Comparison of ENCODE assay signal across 8 cellular contexts in genomic region chr1:197200468-197200899, GRCh38. TPM values are rescaled to one million over a fixed set of nuclear protein-coding genes. Genes with fewer than 3 reads are reported as not detected.
DNase-seq lines count a peak whose midpoint lies in the region; ATAC-seq and TF ChIP-seq lines count a peak whose summit lies in the region.

No MANE protein-coding gene starts in this region.

- H3K27me3 ChIP-seq in adrenal gland (no peaks in the 10 kb centered on the region), hepatocyte (no peaks in the 10 kb centered on the region)

- H3K9me3 ChIP-seq in adrenal gland (replicated peaks in 1 of 3) (no peaks in the 10 kb centered on the region), hepatocyte (ENCODE audit: low read depth) (no peaks in the 10 kb centered on the region)

- TF ChIP-seq POLR2A in adrenal gland (IDR thresholded peaks at IDR 0.05): peak in 1 of 2 donors; percentile 34

- H3K79me2 ChIP-seq in hepatocyte: peaks cover 44% of the 10 kb centered on the region

- TF ChIP-seq CTCF in adrenal gland (IDR thresholded peaks at IDR 0.05) (no peak), hepatocyte (IDR thresholded peaks at IDR 0.05; ENCODE audit: poor library complexity) (no peak)

- H4K20me1 ChIP-seq in hepatocyte (ENCODE audit: insufficient read depth, poor library complexity, severe bottlenecking): no peaks in the 10 kb centered on the region

- peak overlapping the region; percentile 88 for H3K4me2 ChIP-seq in hepatocyte

- H3K9me2 ChIP-seq in hepatocyte (replicated peaks; ENCODE audit: insufficient read depth): no peaks in the 10 kb centered on the region

- H3K4me1 ChIP-seq in adrenal gland (replicated peaks in 1 of 2) (peaks cover 8 to 49% of the 10 kb centered on the region in 2 donors), hepatocyte (ENCODE audit: insufficient read depth) (peaks cover 24% of the 10 kb centered on the region)

- H3K36me3 ChIP-seq in adrenal gland (replicated peaks in 1 of 2) (no peaks in the 10 kb centered on the region), hepatocyte (replicated peaks; ENCODE audit: insufficient read depth, low read depth) (no peaks in the 10 kb centered on the region)

- H3K27ac ChIP-seq in adrenal gland (peak overlapping the region; percentile 26 to 97 (median 93)), hepatocyte (peak overlapping the region; percentile 92), skin epidermis (peak overlapping the region; percentile 69 to 99 (median 94))

- peak; percentile 41 for DNase-seq in NCI-H748 (lab: John Stamatoyannopoulos, UW; ENCODE audit: unreplicated experiment)
- no peak for DNase-seq in NCI-H748 treated with DMSO at 0.1 percent for 48 hours (lab: John Stamatoyannopoulos, UW)
- DNase-seq in LHCN-M2 (ENCODE audit: low read depth): peak; percentile 19
- peak in 4 of 7 donors; percentile 21 to 40 (median 25) for DNase-seq in adrenal gland
- peak; percentile 23 for DNase-seq in hepatocyte (ENCODE audit: low spot score)

- ATAC-seq in GM21515 (IDR thresholded peaks at IDR 0.05; ENCODE audit: unreplicated experiment) (no peak), GM21619 (IDR thresholded peaks at IDR 0.05; ENCODE audit: unreplicated experiment) (no peak)

- H2AFZ ChIP-seq in hepatocyte: peak overlapping the region; percentile 83

- WGBS in adrenal gland, 4 donors: 0 to 1% (median 0%) methylated on average over 12 of the region's 12 CpGs
- under 1% methylated on average over 12 of the region's 12 CpGs for WGBS in hepatocyte (ENCODE audit: low lambda C conversion rate, missing lambda C conversion rate)

- H3K4me3 ChIP-seq in adrenal gland: peak overlapping the region; percentile 33 to 98 (median 87)
- H3K4me3 ChIP-seq in hepatocyte: peak overlapping the region; percentile 84
- H3K4me3 ChIP-seq in skin epidermis: peak overlapping the region; percentile 57 to 94 (median 78)

- intact Hi-C loops in adrenal gland (cut with DNase I): no loop called here

RNA-seq across cellular contexts. Expression of gene ZBTB41, which starts 0.6 kb away (rescaled TPM):
- total RNA-seq in LHCN-M2 (2014; rRNA removed) (15.2 and 16.4 TPM in 2 replicates), adrenal gland (10 to 100 TPM in 6 of 8 donors, 1 to 10 TPM in 2; 6.9 to 19.6 (median 12.3) TPM), hepatocyte (16.2 and 16.6 TPM in 2 replicates)
- polyA plus RNA-seq in LHCN-M2 (2012): 2.6 TPM
- polyA plus RNA-seq in adrenal gland (10 to 100 TPM in 1 of 3 donors, 1 to 10 TPM in 2; 1.8 to 11.3 (median 2.2) TPM), hepatocyte (1.5 and 2.0 TPM in 2 replicates)

RNA-seq across cellular contexts. Expression of gene ASPM, which starts 54.0 kb away (rescaled TPM):
- 70.1 and 76.5 TPM in 2 replicates for total RNA-seq in LHCN-M2 (2014; rRNA removed)
- polyA plus RNA-seq in LHCN-M2 (2012): 4.8 TPM
- total RNA-seq in adrenal gland: 1 to 10 TPM in 3 of 8 donors, under 1 TPM in 5; 0.25 to 2.1 (median 0.87) TPM
- polyA plus RNA-seq in adrenal gland: under 1 TPM; 0.08 to 0.70 (median 0.10) TPM
- 7.6 and 8.2 TPM in 2 replicates for total RNA-seq in hepatocyte
- 2.8 and 3.2 TPM in 2 replicates for polyA plus RNA-seq in hepatocyte
